ENCODE assay signal across 14 cellular contexts in genomic region chr3:99710094-99710493, GRCh38.
DNase-seq lines count a peak whose midpoint lies in the region; ATAC-seq and TF ChIP-seq lines count a peak whose summit lies in the region.
"Had no signal": no experiment of that assay in that cellular context is flagged by ENCODE, and none has a peak within 500 bp of the region (broad histone marks: within the 10 kb centered on the region; RNA-seq: fewer than 3 reads in every experiment).

No MANE protein-coding gene starts in this region.

- no peak overlapping the region for H3K4me3 Mint-ChIP-seq in T-helper 2 cell treated with Interferon-gamma antibody and Interleukin-4, amounts not matched to agents 5 μg/mL and 100 μg/mL, for 36 hours
- H3K4me3 Mint-ChIP-seq: CD4-positive, alpha-beta memory T cell had no signal

- no peaks in the 10 kb centered on the region for H4K20me1 ChIP-seq in MM.1S (ENCODE audit: insufficient read depth, low read length)

- DNase-seq in MM.1S: peak; percentile 5
- DNase-seq in brain microvascular endothelial cell: no peak
- peak; percentile 25 to 60 for DNase-seq in lung microvascular endothelial cell (ENCODE audit: low read depth in 2 of 2)
- DNase-seq in tibial nerve (ENCODE audit: low spot score in 2 of 2): no peak
- no peak for DNase-seq in T-helper 2 cell treated with Interferon-gamma antibody and Interleukin-4, amounts not matched to agents 5 μg/mL and 100 μg/mL, for 36 hours (ENCODE audit: low spot score)
- no peak for DNase-seq in stimulated activated CD4-positive, alpha-beta T cell treated with anti-CD3 and anti-CD28 coated beads, Interleukin-4, amount 100 ng/mL, for 1 hour
- DNase-seq in left ventricle myocardium superior: no peak
- DNase-seq: BE2C; CD4-positive, alpha-beta memory T cell; DMS79 treated with DMSO at 0.1 percent for 48 hours; EL; GM23248 had no signal

- 74% methylated on average over 3 of the region's 3 CpGs for WGBS in tibial nerve, 2 donors

- H3K9me2 ChIP-seq in MM.1S (replicated peaks; ENCODE audit: insufficient read depth, low read length): no peaks in the 10 kb centered on the region

- H3K4me3 ChIP-seq in MM.1S (ENCODE audit: low read length) (no peak overlapping the region), brain microvascular endothelial cell (ENCODE audit: low read depth, low read length) (no peak overlapping the region), tibial nerve (no peak overlapping the region)
- H3K4me3 ChIP-seq: GM23248 had no signal

- no peak overlapping the region for H2AFZ ChIP-seq in MM.1S (ENCODE audit: low read length)
- H2AFZ ChIP-seq: GM23248 had no signal

- no peak for TF ChIP-seq EP300 in tibial nerve (IDR thresholded peaks at IDR 0.05)

- no peaks in the 10 kb centered on the region for H3F3A ChIP-seq in MM.1S (ENCODE audit: insufficient read depth, low read length)

- H3K4me2 ChIP-seq in MM.1S (ENCODE audit: low read depth, low read length): no peak overlapping the region

- no peaks in the 10 kb centered on the region for H3K79me2 ChIP-seq in MM.1S (ENCODE audit: low read length)

- no peak for ATAC-seq in left ventricle myocardium superior
- ATAC-seq: HCT116 had no signal

- TF ChIP-seq CTCF in MM.1S (IDR thresholded peaks at IDR 0.05; ENCODE audit: low read length) (no peak), brain microvascular endothelial cell (IDR thresholded peaks at IDR 0.05; ENCODE audit: low read depth, low read length, missing control alignments) (no peak), tibial nerve (IDR thresholded peaks at IDR 0.05) (no peak)

- H3K27me3 Mint-ChIP-seq in T-helper 2 cell treated with Interferon-gamma antibody and Interleukin-4, amounts not matched to agents 5 μg/mL and 100 μg/mL, for 36 hours (ENCODE audit: low read depth): no peaks in the 10 kb centered on the region

- H3K27ac ChIP-seq in MM.1S (ENCODE audit: low read length) (no peak overlapping the region), brain microvascular endothelial cell (peak overlapping the region; percentile 30), tibial nerve (peak overlapping the region in 3 of 4 donors; percentile 7 to 82 (median 55))
- H3K27ac ChIP-seq: C4-2B, GM23248 had no signal

- no peaks in the 10 kb centered on the region for H3K9me3 Mint-ChIP-seq in T-helper 2 cell treated with Interferon-gamma antibody and Interleukin-4, amounts not matched to agents 5 μg/mL and 100 μg/mL, for 36 hours
- H3K9me3 Mint-ChIP-seq: CD4-positive, alpha-beta memory T cell had no signal

- H3K27me3 ChIP-seq in MM.1S (replicated peaks; ENCODE audit: insufficient read depth, low read length) (no peaks in the 10 kb centered on the region), brain microvascular endothelial cell (replicated peaks) (no peaks in the 10 kb centered on the region), tibial nerve (no peaks in the 10 kb centered on the region)

- no peak overlapping the region for H3K9ac ChIP-seq in MM.1S (ENCODE audit: low read length)
- H3K9ac ChIP-seq: GM23248 had no signal

- TF ChIP-seq POLR2A in tibial nerve (IDR thresholded peaks at IDR 0.05): no peak

- H3K4me1 ChIP-seq in MM.1S (ENCODE audit: low read length) (no peaks in the 10 kb centered on the region), tibial nerve (peaks cover 0 to 71% (median 3%) of the 10 kb centered on the region in 4 donors)
- H3K4me1 ChIP-seq: BE2C had no signal

- H3K36me3 Mint-ChIP-seq in T-helper 2 cell treated with Interferon-gamma antibody and Interleukin-4, amounts not matched to agents 5 μg/mL and 100 μg/mL, for 36 hours (ENCODE audit: low read depth): no peaks in the 10 kb centered on the region
- H3K36me3 Mint-ChIP-seq: CD4-positive, alpha-beta memory T cell had no signal

- no peak overlapping the region for H3K27ac Mint-ChIP-seq in T-helper 2 cell treated with Interferon-gamma antibody and Interleukin-4, amounts not matched to agents 5 μg/mL and 100 μg/mL, for 36 hours
- H3K27ac Mint-ChIP-seq: CD4-positive, alpha-beta memory T cell had no signal

- H3K9me3 ChIP-seq in MM.1S (replicated peaks; ENCODE audit: insufficient read depth, low read length) (no peaks in the 10 kb centered on the region), tibial nerve (no peaks in the 10 kb centered on the region)
- H3K9me3 ChIP-seq: BE2C had no signal

- H3K36me3 ChIP-seq in MM.1S (replicated peaks; ENCODE audit: insufficient read depth, low read length) (no peaks in the 10 kb centered on the region), brain microvascular endothelial cell (replicated peaks) (peaks cover 19% of the 10 kb centered on the region), tibial nerve (no peaks in the 10 kb centered on the region)
- H3K36me3 ChIP-seq: BE2C had no signal

- intact Hi-C loops in left ventricle myocardium superior (cut with micrococcal nuclease): no loop called here

- in situ Hi-C loops in brain microvascular endothelial cell (cut with HindIII; ENCODE audit: low pct_ligation_motif_present, low sequenced_read_pairs): no loop called here

- H3K4me1 Mint-ChIP-seq in T-helper 2 cell treated with Interferon-gamma antibody and Interleukin-4, amounts not matched to agents 5 μg/mL and 100 μg/mL, for 36 hours (ENCODE audit: low read depth): no peaks in the 10 kb centered on the region
- H3K4me1 Mint-ChIP-seq: CD4-positive, alpha-beta memory T cell had no signal

Comparison
In these comparisons a context has a peak if more than half of its experiments do, and no peak if none do; other contexts are left out.
1. DNase-seq: peak in MM.1S (single experiment) and lung microvascular endothelial cell (2 of 2); none in brain microvascular endothelial cell (single experiment), tibial nerve (0 of 2), T-helper 2 cell treated with Interferon-gamma antibody and Interleukin-4, amounts not matched to agents 5 μg/mL and 100 μg/mL, for 36 hours (single experiment), stimulated activated CD4-positive, alpha-beta T cell treated with anti-CD3 and anti-CD28 coated beads, Interleukin-4, amount 100 ng/mL, for 1 hour (single experiment) and left ventricle myocardium superior (single experiment).